In genomic region chr16:88967800-88968588, GRCh38 we compare ENCODE assay signal across 11 cellular contexts. TPM values are rescaled to one million over a fixed set of nuclear protein-coding genes. Genes with fewer than 3 reads are reported as not detected.
DNase-seq lines count a peak whose midpoint lies in the region; ATAC-seq and TF ChIP-seq lines count a peak whose summit lies in the region.
"Had no signal": no experiment of that assay in that cellular context is flagged by ENCODE, and none has a peak within 500 bp of the region (broad histone marks: within the 10 kb centered on the region; RNA-seq: fewer than 3 reads in every experiment).

No MANE protein-coding gene starts in this region.

- no peak for TF ChIP-seq CTCF in activated B cell treated with CpG ODN at 0.5 μM for 24 hours (IDR thresholded peaks at IDR 0.05)
- no peak for TF ChIP-seq CTCF in PC-3 (conservative IDR thresholded peaks at IDR 0.05; ENCODE audit: low read depth, low read length)

- H3K9me3 ChIP-seq in BLaER1: no peaks in the 10 kb centered on the region
- H3K9me3 ChIP-seq in PC-3 (ENCODE audit: low read length): no peaks in the 10 kb centered on the region

- H3K27ac ChIP-seq in BLaER1: peak overlapping the region; percentile 95
- H3K27ac ChIP-seq in PC-3 (ENCODE audit: low read length): no peak overlapping the region

- peaks cover 97% of the 10 kb centered on the region for H3K4me1 ChIP-seq in BLaER1
- H3K4me1 ChIP-seq in PC-3 (ENCODE audit: insufficient read depth, low read length): no peaks in the 10 kb centered on the region

- peak; percentile 59 for ATAC-seq in GM19023 (IDR thresholded peaks at IDR 0.05; ENCODE audit: unreplicated experiment)
- ATAC-seq in HG02938 (IDR thresholded peaks at IDR 0.05; ENCODE audit: unreplicated experiment): peak; percentile 41
- ATAC-seq in activated B cell treated with CpG ODN at 0.5 μM for 24 hours (ENCODE audit: low read depth): peak; percentile 80
- ATAC-seq in PC-3: no peak

- peak; percentile 85 for DNase-seq in activated B cell treated with CpG ODN at 0.5 μM for 24 hours
- no peak for DNase-seq in ACHN
- DNase-seq in NCI-H2171 treated with DMSO at 0.1 percent for 48 hours (lab: John Stamatoyannopoulos, UW): no peak
- no peak for DNase-seq in stimulated activated CD4-positive, alpha-beta T cell treated with anti-CD3 and anti-CD28 coated beads, Interleukin-2, amount 100 ng/mL, for 24 hours
- no peak for DNase-seq in PC-3
- DNase-seq: activated CD8-positive, alpha-beta memory T cell treated with anti-CD3 and anti-CD28 coated beads for 24 hours; C1 segment of cervical spinal cord; KBM-7 had no signal

- H3K79me2 ChIP-seq in PC-3 (ENCODE audit: low read length): no peaks in the 10 kb centered on the region

- H3F3A ChIP-seq in PC-3 (ENCODE audit: low read length, unreplicated experiment): no peaks in the 10 kb centered on the region

- peaks cover 8% of the 10 kb centered on the region for H3K36me3 Mint-ChIP-seq in activated B cell treated with CpG ODN at 0.5 μM for 24 hours (ENCODE audit: low read depth)

- H3K27me3 ChIP-seq in BLaER1 (no peaks in the 10 kb centered on the region), PC-3 (ENCODE audit: low read length) (peaks cover 7% of the 10 kb centered on the region; the same call in 1 of the 2 replicates)

- H3K4me3 Mint-ChIP-seq in activated B cell treated with CpG ODN at 0.5 μM for 24 hours: peak overlapping the region; percentile 75

- intact Hi-C loops in activated B cell treated with CpG ODN at 0.5 μM for 24 hours (cut with micrococcal nuclease) (loop anchor here (1.0 to 5.0 kb wide), 11 partner anchors 10 to 511 kb away; partner anchors contain the start of gene CYBA), PC-3 (cut with micrococcal nuclease) (no loop called here)

- H3K27me3 Mint-ChIP-seq in activated B cell treated with CpG ODN at 0.5 μM for 24 hours: no peaks in the 10 kb centered on the region

- peak overlapping the region; percentile 86 for H3K27ac Mint-ChIP-seq in activated B cell treated with CpG ODN at 0.5 μM for 24 hours

- BruUV-seq in PC-3 (replicated peaks; lab: Mats Ljungman, UMichigan): no TSS peak

- H2AFZ ChIP-seq in PC-3 (ENCODE audit: low read length): no peak overlapping the region

- POLR2A ChIA-PET in activated B cell treated with CpG ODN at 0.5 μM for 24 hours (lab: Charles Lee): interaction anchor here (0.6 to 10.8 kb wide), 25 partner anchors 9 to 567 kb away, joined by 3 to 165 read pairs (median 5); partner anchors contain the start of genes ACSF3, APRT, CBFA2T3 and ZNF778
- POLR2A ChIA-PET in PC-3 (lab: Charles Lee; ENCODE audit: unreplicated experiment): no interaction called here

- H3K9ac ChIP-seq in BLaER1 (peak overlapping the region; percentile 81), PC-3 (ENCODE audit: low read length) (no peak overlapping the region)

- in situ Hi-C loops in ACHN (cut with HindIII; ENCODE audit: low pct_ligation_motif_present, low pct_unique_long_range_greater_than_20kb, low sequenced_read_pairs): no loop called here

- H3K4me3 ChIP-seq in BLaER1: peak overlapping the region; percentile 60
- no peak overlapping the region for H3K4me3 ChIP-seq in PC-3 (ENCODE audit: low read length)

- H3K36me3 ChIP-seq in BLaER1 (peaks cover 47% of the 10 kb centered on the region), PC-3 (ENCODE audit: low read depth, low read length) (no peaks in the 10 kb centered on the region)

- H4K20me1 ChIP-seq in BLaER1: peaks cover 83% of the 10 kb centered on the region
- no peaks in the 10 kb centered on the region for H4K20me1 ChIP-seq in PC-3 (ENCODE audit: low read length)

- peaks cover 86% of the 10 kb centered on the region for H3K4me1 Mint-ChIP-seq in activated B cell treated with CpG ODN at 0.5 μM for 24 hours

- CTCF ChIA-PET in activated B cell treated with CpG ODN at 0.5 μM for 24 hours (lab: Charles Lee) (interaction anchor here (1.0 to 1.7 kb wide), 2 partner anchors 9 to 26 kb away, joined by 4 read pairs; partner anchors contain the start of gene CBFA2T3), PC-3 (lab: Charles Lee) (no interaction called here)

- H3K4me2 ChIP-seq in BLaER1: peak overlapping the region; percentile 98
- H3K4me2 ChIP-seq in PC-3 (ENCODE audit: low read length): no peak overlapping the region

- H3K9me3 Mint-ChIP-seq in activated B cell treated with CpG ODN at 0.5 μM for 24 hours: no peaks in the 10 kb centered on the region

- H3K9me2 ChIP-seq in PC-3 (replicated peaks; ENCODE audit: low read length): no peaks in the 10 kb centered on the region

RNA-seq across cellular contexts. Expression of gene CBFA2T3, which starts 9.0 kb away (rescaled TPM):
- total RNA-seq in activated B cell treated with CpG ODN at 0.5 μM for 24 hours (50.8 and 63.3 TPM in 2 replicates), PC-3 (2014; rRNA removed) (not detected in 2 replicates)

Comparison
In these comparisons a context has a peak if more than half of its experiments do, and no peak if none do; other contexts are left out.
1. RNA of gene CBFA2T3, which starts 9.0 kb away (total RNA-seq): 50.8 to 63.3 TPM in activated B cell treated with CpG ODN at 0.5 μM for 24 hours; not detected in PC-3; every median in the first group is over 10 times any median in the second.